Comparison of ENCODE assay signal across 7 cellular contexts in genomic region chr3:184186184-184186901, GRCh38. TPM values are rescaled to one million over a fixed set of nuclear protein-coding genes. Genes with fewer than 3 reads are reported as not detected.
DNase-seq lines count a peak whose midpoint lies in the region; ATAC-seq and TF ChIP-seq lines count a peak whose summit lies in the region.

A gene with protein sequence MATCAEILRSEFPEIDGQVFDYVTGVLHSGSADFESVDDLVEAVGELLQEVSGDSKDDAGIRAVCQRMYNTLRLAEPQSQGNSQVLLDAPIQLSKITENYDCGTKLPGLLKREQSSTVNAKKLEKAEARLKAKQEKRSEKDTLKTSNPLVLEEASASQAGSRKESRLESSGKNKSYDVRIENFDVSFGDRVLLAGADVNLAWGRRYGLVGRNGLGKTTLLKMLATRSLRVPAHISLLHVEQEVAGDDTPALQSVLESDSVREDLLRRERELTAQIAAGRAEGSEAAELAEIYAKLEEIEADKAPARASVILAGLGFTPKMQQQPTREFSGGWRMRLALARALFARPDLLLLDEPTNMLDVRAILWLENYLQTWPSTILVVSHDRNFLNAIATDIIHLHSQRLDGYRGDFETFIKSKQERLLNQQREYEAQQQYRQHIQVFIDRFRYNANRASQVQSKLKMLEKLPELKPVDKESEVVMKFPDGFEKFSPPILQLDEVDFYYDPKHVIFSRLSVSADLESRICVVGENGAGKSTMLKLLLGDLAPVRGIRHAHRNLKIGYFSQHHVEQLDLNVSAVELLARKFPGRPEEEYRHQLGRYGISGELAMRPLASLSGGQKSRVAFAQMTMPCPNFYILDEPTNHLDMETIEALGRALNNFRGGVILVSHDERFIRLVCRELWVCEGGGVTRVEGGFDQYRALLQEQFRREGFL (plus strand): TSS chr3:184186199. CDS start chr3:184186208, 9 bp downstream.

- no peak within 1 kb of the TSS for H2AFZ ChIP-seq in OCI-LY1 (ENCODE audit: low read length)

- peak within 1 kb of the TSS; percentile 96 for H3K4me3 Mint-ChIP-seq in HFFc6
- peak within 1 kb of the TSS; percentile 96 for H3K4me3 Mint-ChIP-seq in memory B cell
- peak within 1 kb of the TSS; percentile 99 for H3K4me3 Mint-ChIP-seq in type B pancreatic cell

- no peak for TF ChIP-seq CTCF in HFFc6 (IDR thresholded peaks at IDR 0.05)
- no peak for TF ChIP-seq CTCF in OCI-LY1 (IDR thresholded peaks at IDR 0.05; ENCODE audit: low read length)
- TF ChIP-seq CTCF in type B pancreatic cell (conservative IDR thresholded peaks at IDR 0.05) = no peak

- H3K36me3 ChIP-seq in OCI-LY1 (ENCODE audit: insufficient read depth, low read length) = peaks cover 71% of the 10 kb centered on the region

- H3K36me3 Mint-ChIP-seq in HFFc6 (ENCODE audit: low read depth) (peaks cover 50% of the 10 kb centered on the region), memory B cell (peaks cover 27% of the 10 kb centered on the region), type B pancreatic cell (peaks cover 23% of the 10 kb centered on the region)

- H3K9me3 ChIP-seq in OCI-LY1 (ENCODE audit: low read length) = no peaks in the 10 kb centered on the region

- H3K4me2 ChIP-seq in OCI-LY1 (ENCODE audit: low read length) = peak within 1 kb of the TSS; percentile 83

- peak within 1 kb of the TSS; percentile 79 for H3K4me3 ChIP-seq in OCI-LY1 (ENCODE audit: low read depth, low read length, poor library complexity, severe bottlenecking)

- no peaks in the 10 kb centered on the region for H3F3A ChIP-seq in OCI-LY1 (ENCODE audit: insufficient read depth, low read length)

- H3K27ac Mint-ChIP-seq in HFFc6 = peak within 1 kb of the TSS; percentile 86
- peak within 1 kb of the TSS; percentile 93 for H3K27ac Mint-ChIP-seq in memory B cell
- H3K27ac Mint-ChIP-seq in type B pancreatic cell = peak within 1 kb of the TSS; percentile 96

- H3K27ac ChIP-seq in OCI-LY1 (ENCODE audit: low read depth, low read length, poor library complexity, severe bottlenecking) = peak within 1 kb of the TSS; percentile 74

- H3K9me2 ChIP-seq in OCI-LY1 (ENCODE audit: low read depth, low read length) = no peaks in the 10 kb centered on the region

- H3K4me1 Mint-ChIP-seq in HFFc6 (ENCODE audit: low read depth) (peaks cover 37% of the 10 kb centered on the region), memory B cell (peaks cover 30% of the 10 kb centered on the region), type B pancreatic cell (ENCODE audit: unreplicated experiment) (peaks cover 24% of the 10 kb centered on the region)

- in situ Hi-C loops in ACHN (cut with HindIII; ENCODE audit: low pct_ligation_motif_present, low pct_unique_long_range_greater_than_20kb, low sequenced_read_pairs) = no loop called here

- peaks cover 24% of the 10 kb centered on the region for H3K4me1 ChIP-seq in OCI-LY1 (ENCODE audit: insufficient read depth, low read length, severe bottlenecking)

- H3K9me3 Mint-ChIP-seq in HFFc6 = no peaks in the 10 kb centered on the region
- H3K9me3 Mint-ChIP-seq in memory B cell = no peaks in the 10 kb centered on the region
- no peaks in the 10 kb centered on the region for H3K9me3 Mint-ChIP-seq in type B pancreatic cell

- H3K27me3 Mint-ChIP-seq in HFFc6 (ENCODE audit: insufficient read depth) (peaks cover 11% of the 10 kb centered on the region), memory B cell (no peaks in the 10 kb centered on the region), type B pancreatic cell (no peaks in the 10 kb centered on the region)

- H3K27me3 ChIP-seq in OCI-LY1 (ENCODE audit: insufficient read depth, low read length) = no peaks in the 10 kb centered on the region

- H3K79me2 ChIP-seq in OCI-LY1 (ENCODE audit: insufficient read depth, low read length) = peaks cover 16% of the 10 kb centered on the region

- ATAC-seq in GM18519 (IDR thresholded peaks at IDR 0.05; ENCODE audit: low FRiP score, unreplicated experiment) (peak; percentile 5), memory B cell (ENCODE audit: low read depth) (peak; percentile 25)

- peak within 1 kb of the TSS; percentile 84 for H3K9ac ChIP-seq in OCI-LY1 (ENCODE audit: low read length)

- DNase-seq in HFFc6 = peak; percentile 33
- peak; percentile 56 for DNase-seq in dermis blood vessel endothelial cell
- DNase-seq in memory B cell (ENCODE audit: low spot score in 2 of 2) = no peak
- DNase-seq in type B pancreatic cell (ENCODE audit: extremely low spot score, unreplicated experiment) = no peak
- no peak for DNase-seq in ACHN

- 0 out of 2 replicates have a peak, but pooled peaks cover 2% of the 10 kb centered on the region for H4K20me1 ChIP-seq in OCI-LY1 (ENCODE audit: insufficient read depth, low read length)

RNA-seq across cellular contexts. Expression of the gene that starts here (rescaled TPM):
- 10 to 100 TPM; 53.3 to 70.9 (median 63.4) TPM for total RNA-seq in HFFc6 (2021; fragmentation: NEBNext Ultra II Directional; extraction: Animal tissue kit (Norgen Biotek cat#: 25700))
- total RNA-seq in dermis blood vessel endothelial cell (44.5 and 58.4 TPM in 2 replicates), type B pancreatic cell (ENCODE audit: low replicate concordance) (72.3 and 74.3 TPM in 2 replicates)

Comparison
In these comparisons a context has a peak if more than half of its experiments do, and no peak if none do; other contexts are left out.
1. DNase-seq: peak in HFFc6 (single experiment) and dermis blood vessel endothelial cell (single experiment); none in memory B cell (0 of 2), type B pancreatic cell (single experiment) and ACHN (single experiment).
2. Peak in every context shown above with its lines, with median percentiles within 50 percentile points of each other: H3K27ac Mint-ChIP-seq and H3K4me3 Mint-ChIP-seq.